9 cellular contexts compared by ENCODE assay signal in the genomic region with DNA sequence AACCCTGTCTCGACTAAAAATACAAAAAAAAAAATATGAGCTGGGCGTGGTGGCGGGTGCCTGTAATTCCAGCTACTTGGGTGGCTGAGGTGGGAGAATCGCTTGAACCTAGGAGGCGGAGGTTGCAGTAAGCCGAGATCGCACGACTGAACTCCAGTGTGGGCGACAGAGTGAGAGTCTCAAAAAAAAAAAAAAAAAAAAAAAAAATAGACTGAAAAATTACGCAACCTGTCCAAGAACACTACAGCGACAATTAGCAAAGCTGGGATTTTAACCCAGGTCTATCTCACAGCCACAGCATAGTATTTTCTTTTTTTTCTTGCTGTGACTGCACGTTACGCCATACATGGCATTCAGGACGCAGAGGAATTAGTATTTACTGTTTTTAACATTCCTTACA. TPM values are rescaled to one million over a fixed set of nuclear protein-coding genes. Genes with fewer than 3 reads are reported as not detected.
DNase-seq lines count a peak whose midpoint lies in the region; ATAC-seq and TF ChIP-seq lines count a peak whose summit lies in the region.
"Had no signal": no experiment of that assay in that cellular context is flagged by ENCODE, and none has a peak within 500 bp of the region (broad histone marks: within the 10 kb centered on the region; RNA-seq: fewer than 3 reads in every experiment).

No MANE protein-coding gene starts in this region.

- H3K36me3 ChIP-seq in ACC112 (ENCODE audit: insufficient read depth, low read length), result peaks cover 18% of the 10 kb centered on the region
- H3K36me3 ChIP-seq in muscle layer of colon (ENCODE audit: insufficient read depth, low read length), result no peaks in the 10 kb centered on the region
- H3K36me3 ChIP-seq in body of pancreas (replicated peaks in 1 of 2; ENCODE audit: insufficient read depth in 1 of 2, low read depth in 2 of 2), result no peaks in the 10 kb centered on the region

- no peaks in the 10 kb centered on the region for H3K27me3 ChIP-seq in ACC112 (ENCODE audit: insufficient read depth, low read length)
- no peaks in the 10 kb centered on the region for H3K27me3 ChIP-seq in muscle layer of colon (ENCODE audit: control insufficient read depth in 1 of 2, insufficient read depth in 2 of 2, low read length in 2 of 2)
- H3K27me3 ChIP-seq in body of pancreas, result no peaks in the 10 kb centered on the region

- peaks cover 10% of the 10 kb centered on the region for H3K36me3 Mint-ChIP-seq in IgD-negative memory B cell
- peaks cover 42% of the 10 kb centered on the region for H3K36me3 Mint-ChIP-seq in MCF 10A (ENCODE audit: insufficient read depth, unreplicated experiment)

- H3K9me3 ChIP-seq in muscle layer of colon (ENCODE audit: low read length) (peaks cover 7% of the 10 kb centered on the region), body of pancreas (peaks cover 0 to 13% (median 0%) of the 10 kb centered on the region in 3 donors)

- H3K4me1 Mint-ChIP-seq in IgD-negative memory B cell (peaks cover 13 to 40% (median 34%) of the 10 kb centered on the region in 3 donors), MCF 10A (ENCODE audit: insufficient read depth, unreplicated experiment) (peaks cover 9% of the 10 kb centered on the region)

- CTCF ChIA-PET in MCF 10A (lab: Yijun Ruan, JAX), result interaction anchor here (0.6 to 0.7 kb wide), 2 partner anchors 69 to 133 kb away, joined by 3 read pairs; no protein-coding TSS in a partner anchor

- DNase-seq in MCF 10A (ENCODE audit: unreplicated experiment) (peak; percentile 11), UCSD-AML1 (lab: John Stamatoyannopoulos, UW; ENCODE audit: unreplicated experiment) (no peak), body of pancreas (no peak), HuH-7 (ENCODE audit: low spot score) (no peak), cerebellar nuclear complex (lab: John Stamatoyannopoulos, UW) (no peak)
- DNase-seq: posterior cingulate gyrus had no signal

- peak overlapping the region; percentile 82 for H3K27ac ChIP-seq in ACC112 (ENCODE audit: low read depth, low read length)
- H3K27ac ChIP-seq in muscle layer of colon (ENCODE audit: low read depth, low read length), result no peak overlapping the region
- peak overlapping the region in 2 of 4 donors; percentile 95 to 100 for H3K27ac ChIP-seq in body of pancreas

- POLR2A ChIA-PET in MCF 10A (lab: Yijun Ruan, JAX), result interaction anchor here (0.6 to 5.4 kb wide), 15 partner anchors 12 to 257 kb away, joined by 3 to 57 read pairs (median 3); a partner anchor contains a TSS

- peak overlapping the region; percentile 86 for H3K9ac ChIP-seq in muscle layer of colon (ENCODE audit: low read length)

- WGBS in body of pancreas, 2 donors, result 75 to 86% methylated on average over 14 of the region's 14 CpGs

- H3K79me2 ChIP-seq in ACC112 (ENCODE audit: control insufficient read depth, insufficient read depth, low read length, unreplicated experiment), result peaks cover 44% of the 10 kb centered on the region

- no TSS peak for BruUV-seq in MCF 10A (replicated peaks; lab: Mats Ljungman, UMichigan)

- H3K27ac Mint-ChIP-seq in IgD-negative memory B cell, result peak overlapping the region; percentile 73 to 99 (median 98)
- peak overlapping the region; percentile 97 for H3K27ac Mint-ChIP-seq in MCF 10A (ENCODE audit: low read depth, unreplicated experiment)

- TF ChIP-seq POLR2A in body of pancreas (IDR thresholded peaks at IDR 0.05), result no peak

- H3K27me3 Mint-ChIP-seq in IgD-negative memory B cell, result no peaks in the 10 kb centered on the region
- no peaks in the 10 kb centered on the region for H3K27me3 Mint-ChIP-seq in MCF 10A (ENCODE audit: insufficient read depth, unreplicated experiment)

- intact Hi-C loops in MCF 10A (cut with micrococcal nuclease), result no loop called here
- intact Hi-C loops in body of pancreas (cut with DNase I), result no loop called here

- H3K9me3 Mint-ChIP-seq in IgD-negative memory B cell, result peaks cover 0 to 7% (median 2%) of the 10 kb centered on the region in 3 donors
- peaks cover 16% of the 10 kb centered on the region for H3K9me3 Mint-ChIP-seq in MCF 10A (ENCODE audit: unreplicated experiment)

- H2AFZ ChIP-seq in ACC112 (ENCODE audit: low read length, unreplicated experiment), result peak overlapping the region; percentile 67

- H3K4me1 ChIP-seq in ACC112 (ENCODE audit: control insufficient read depth, insufficient read depth, low read length, unreplicated experiment) (peaks cover 3% of the 10 kb centered on the region), muscle layer of colon (ENCODE audit: insufficient read depth, low read length) (peaks cover 9% of the 10 kb centered on the region), body of pancreas (peaks cover 44% of the 10 kb centered on the region)

- TF ChIP-seq CTCF in MCF 10A (IDR thresholded peaks at IDR 0.05; ENCODE audit: unreplicated experiment), result no peak
- no peak for TF ChIP-seq CTCF in body of pancreas (IDR thresholded peaks at IDR 0.05)

- ATAC-seq in body of pancreas, result no peak

- H3K4me3 Mint-ChIP-seq in IgD-negative memory B cell, result peak overlapping the region; percentile 95 to 98 (median 98)
- H3K4me3 Mint-ChIP-seq in MCF 10A (ENCODE audit: unreplicated experiment), result peak overlapping the region; percentile 90

- peak overlapping the region; percentile 91 for H3K4me3 ChIP-seq in ACC112 (ENCODE audit: low read depth, low read length)
- H3K4me3 ChIP-seq in muscle layer of colon (ENCODE audit: low read depth in 1 of 2, low read length in 2 of 2), result peak overlapping the region; percentile 85 to 92
- no peak overlapping the region for H3K4me3 ChIP-seq in body of pancreas

RNA-seq across cellular contexts. Expression of a gene that starts 1.1 kb away (rescaled TPM):
- polyA plus RNA-seq in IgD-negative memory B cell, result 26.8 TPM
- total RNA-seq in MCF 10A (2022), result 49.5 and 57.4 TPM in 2 replicates
- 10 to 100 TPM; 21.8 to 28.3 TPM for total RNA-seq in body of pancreas

Comparison
In these comparisons a context has a peak if more than half of its experiments do, and no peak if none do; other contexts are left out.
1. H3K4me3 ChIP-seq: peak in ACC112 (single experiment) and muscle layer of colon (2 of 2); none in body of pancreas (0 of 2).